Comparison of ENCODE assay signal across 34 cellular contexts in the genomic region with DNA sequence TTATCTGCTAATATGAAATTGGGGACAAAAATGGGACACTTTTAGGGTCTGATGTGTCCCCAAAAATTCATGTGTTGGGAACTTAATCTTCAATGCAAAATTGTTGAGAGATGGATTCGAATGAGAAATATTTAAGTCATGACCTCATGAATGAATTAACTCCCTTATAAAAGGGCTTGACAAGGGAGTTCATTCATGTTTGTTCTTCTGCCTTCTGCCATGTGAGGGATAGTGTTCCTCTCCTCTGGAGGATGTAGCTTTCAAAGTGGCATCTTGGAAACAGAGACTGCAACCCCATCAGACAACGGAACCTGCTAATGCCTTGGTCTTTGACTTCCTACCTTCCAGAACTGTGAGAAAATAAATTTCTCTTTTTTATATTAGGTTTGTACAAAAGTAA.
"Had no signal": no experiment of that assay in that cellular context is flagged by ENCODE, and none has a peak within 500 bp of the region (broad histone marks: within the 10 kb centered on the region; RNA-seq: fewer than 3 reads in every experiment).

No MANE protein-coding gene starts in this region.

- H3K36me3 Mint-ChIP-seq: activated CD4-positive, alpha-beta memory T cell treated with anti-CD3 and anti-CD28 coated beads for 36 hours; activated CD8-positive, alpha-beta memory T cell treated with anti-CD3 and anti-CD28 coated beads, Interleukin-2, amount 10 ng/mL, durations not matched to agents 7 days and 5 days; activated naive CD4-positive, alpha-beta T cell treated with anti-CD3 and anti-CD28 coated beads, Interleukin-2, amount 10 ng/mL, durations not matched to agents 7 days and 5 days; activated naive CD4-positive, alpha-beta T cell treated with anti-CD3 and anti-CD28 coated beads, Interleukin-2, amount 50 U/mL, for 72 hours; activated naive CD8-positive, alpha-beta T cell treated with anti-CD3 and anti-CD28 coated beads, Interleukin-2, amount 10 ng/mL, durations not matched to agents 7 days and 5 days; brain had no signal

- H3K4me3 Mint-ChIP-seq: activated CD4-positive, alpha-beta memory T cell treated with anti-CD3 and anti-CD28 coated beads for 36 hours; activated CD4-positive, alpha-beta T cell treated with anti-CD3 and anti-CD28 coated beads for 36 hours; activated CD4-positive, alpha-beta T cell treated with anti-CD3 and anti-CD28 coated beads, Interleukin-2, amount 10 ng/mL, durations not matched to agents 24 days and 14 days; activated CD8-positive, alpha-beta memory T cell treated with anti-CD3 and anti-CD28 coated beads, Interleukin-2, amount 10 ng/mL, durations not matched to agents 7 days and 5 days; activated CD8-positive, alpha-beta T cell treated with anti-CD3 and anti-CD28 coated beads, Interleukin-2, amount 10 ng/mL, durations not matched to agents 7 days and 5 days; activated naive CD4-positive, alpha-beta T cell treated with anti-CD3 and anti-CD28 coated beads, Interleukin-2, amount 10 ng/mL, durations not matched to agents 7 days and 5 days; activated naive CD8-positive, alpha-beta T cell treated with anti-CD3 and anti-CD28 coated beads, Interleukin-2, amount 10 ng/mL, durations not matched to agents 7 days and 5 days; activated T-helper 1 cell treated with anti-CD3 and anti-CD28 coated beads, Interleukin-12 subunit alpha, Interleukin-12 subunit beta, Interleukin-2, Interleukin-4 antibody, amounts not matched to agents 30 ng/mL and 10 ng/mL and 1 ng/mL, durations not matched to agents 14 hours and 24 hours and 36 hours; brain; dendritic cell treated with granulocyte-macrophage colony-stimulating factor and Interleukin-4, amounts not matched to agents 40 ng/mL and 50 ng/mL, for 4 days; endodermal cell; T-helper 17 cell; T-helper 2 cell treated with Interferon-gamma antibody and Interleukin-4, amounts not matched to agents 5 μg/mL and 100 μg/mL, for 36 hours had no signal

- H3K27me3 Mint-ChIP-seq: activated CD4-positive, alpha-beta T cell treated with anti-CD3 and anti-CD28 coated beads for 36 hours; activated CD4-positive, alpha-beta T cell treated with anti-CD3 and anti-CD28 coated beads, Interleukin-2, amount 10 ng/mL, durations not matched to agents 24 days and 14 days; activated CD8-positive, alpha-beta memory T cell treated with anti-CD3 and anti-CD28 coated beads, Interleukin-2, amount 10 ng/mL, durations not matched to agents 7 days and 5 days; activated naive CD4-positive, alpha-beta T cell treated with anti-CD3 and anti-CD28 coated beads, Interleukin-2, amount 10 ng/mL, durations not matched to agents 7 days and 5 days; activated naive CD8-positive, alpha-beta T cell treated with anti-CD3 and anti-CD28 coated beads, Interleukin-2, amount 10 ng/mL, durations not matched to agents 7 days and 5 days; dendritic cell treated with granulocyte-macrophage colony-stimulating factor and Interleukin-4, amounts not matched to agents 40 ng/mL and 50 ng/mL, for 4 days; T-helper 17 cell had no signal

- DNase-seq: activated CD4-positive, alpha-beta memory T cell treated with anti-CD3 and anti-CD28 coated beads for 36 hours; activated CD4-positive, alpha-beta T cell treated with anti-CD3 and anti-CD28 coated beads for 36 hours; activated CD4-positive, alpha-beta T cell treated with anti-CD3 and anti-CD28 coated beads, Interleukin-2, amount 10 ng/mL, durations not matched to agents 24 days and 14 days; activated CD4-positive, CD25-positive, alpha-beta regulatory T cell; activated CD4-positive, CD25-positive, alpha-beta regulatory T cell treated with anti-CD3 and anti-CD28 coated beads, Interleukin-2, amount 50 U/mL, for 72 hours; activated CD8-positive, alpha-beta memory T cell treated with anti-CD3 and anti-CD28 coated beads, Interleukin-2, amount 10 ng/mL, durations not matched to agents 7 days and 5 days; activated CD8-positive, alpha-beta memory T cell treated with anti-CD3 and anti-CD28 coated beads, Interleukin-2, amount 50 U/mL, for 4 hours; activated CD8-positive, alpha-beta T cell treated with anti-CD3 and anti-CD28 coated beads, Interleukin-2, amount 10 ng/mL, durations not matched to agents 7 days and 5 days; activated gamma-delta T cell; activated naive CD4-positive, alpha-beta T cell; activated naive CD4-positive, alpha-beta T cell treated with anti-CD3 and anti-CD28 coated beads, Interleukin-2, amount 10 ng/mL, durations not matched to agents 7 days and 5 days; activated naive CD8-positive, alpha-beta T cell treated with anti-CD3 and anti-CD28 coated beads, Interleukin-2, amount 10 ng/mL, durations not matched to agents 7 days and 5 days; activated T-cell treated with anti-CD3 and anti-CD28 coated beads, Interleukin-2, amount 50 U/mL, for 1 hour; activated T-cell treated with anti-CD3 and anti-CD28 coated beads, Interleukin-2, amount 50 U/mL, for 48 hours; central memory CD4-positive, alpha-beta T cell; cerebellar nuclear complex; dorsolateral prefrontal cortex; effector memory CD4-positive, alpha-beta T cell; endodermal cell; foreskin fibroblast; gastrocnemius medialis; T-helper 1 cell; T-helper 17 cell; T1000 had no signal

- H3K27ac Mint-ChIP-seq: activated CD4-positive, alpha-beta memory T cell treated with anti-CD3 and anti-CD28 coated beads for 36 hours; activated CD4-positive, alpha-beta T cell treated with anti-CD3 and anti-CD28 coated beads for 36 hours; activated CD4-positive, alpha-beta T cell treated with anti-CD3 and anti-CD28 coated beads, Interleukin-2, amount 10 ng/mL, durations not matched to agents 24 days and 14 days; activated CD8-positive, alpha-beta memory T cell treated with anti-CD3 and anti-CD28 coated beads, Interleukin-2, amount 10 ng/mL, durations not matched to agents 7 days and 5 days; activated CD8-positive, alpha-beta T cell treated with anti-CD3 and anti-CD28 coated beads, Interleukin-2, amount 10 ng/mL, durations not matched to agents 7 days and 5 days; activated naive CD4-positive, alpha-beta T cell treated with anti-CD3 and anti-CD28 coated beads, Interleukin-2, amount 10 ng/mL, durations not matched to agents 7 days and 5 days; activated naive CD4-positive, alpha-beta T cell treated with anti-CD3 and anti-CD28 coated beads, Interleukin-2, amount 50 U/mL, for 72 hours; activated naive CD8-positive, alpha-beta T cell treated with anti-CD3 and anti-CD28 coated beads, Interleukin-2, amount 10 ng/mL, durations not matched to agents 7 days and 5 days; activated T-helper 1 cell treated with anti-CD3 and anti-CD28 coated beads, Interleukin-12 subunit alpha, Interleukin-12 subunit beta, Interleukin-2, Interleukin-4 antibody, amounts not matched to agents 30 ng/mL and 10 ng/mL and 1 ng/mL, durations not matched to agents 14 hours and 24 hours and 36 hours; dendritic cell treated with granulocyte-macrophage colony-stimulating factor and Interleukin-4, amounts not matched to agents 40 ng/mL and 50 ng/mL, for 4 days; endodermal cell; T-helper 17 cell; T-helper 2 cell treated with Interferon-gamma antibody and Interleukin-4, amounts not matched to agents 5 μg/mL and 100 μg/mL, for 36 hours had no signal

- ATAC-seq: activated CD4-positive, alpha-beta T cell treated with anti-CD3 and anti-CD28 coated beads for 36 hours; activated CD8-positive, alpha-beta memory T cell treated with anti-CD3 and anti-CD28 coated beads, Interleukin-2, amount 10 ng/mL, durations not matched to agents 7 days and 5 days; activated CD8-positive, alpha-beta T cell treated with anti-CD3 and anti-CD28 coated beads, Interleukin-2, amount 10 ng/mL, durations not matched to agents 7 days and 5 days; activated naive CD4-positive, alpha-beta T cell treated with anti-CD3 and anti-CD28 coated beads, Interleukin-2, amount 50 U/mL, for 72 hours; esophagus mucosa; gastrocnemius medialis; T-helper 17 cell had no signal

- H3K4me1 ChIP-seq: ascending aorta, breast epithelium, gastrocnemius medialis had no signal

- H3K27ac ChIP-seq: ascending aorta, breast epithelium, cardiac muscle cell, coronary artery, dorsolateral prefrontal cortex, gastrocnemius medialis had no signal

- H3K9me3 Mint-ChIP-seq: activated CD4-positive, alpha-beta memory T cell treated with anti-CD3 and anti-CD28 coated beads for 36 hours; activated CD4-positive, alpha-beta T cell treated with anti-CD3 and anti-CD28 coated beads, Interleukin-2, amount 10 ng/mL, durations not matched to agents 24 days and 14 days; activated naive CD4-positive, alpha-beta T cell treated with anti-CD3 and anti-CD28 coated beads, Interleukin-2, amount 10 ng/mL, durations not matched to agents 7 days and 5 days; activated naive CD4-positive, alpha-beta T cell treated with anti-CD3 and anti-CD28 coated beads, Interleukin-2, amount 50 U/mL, for 72 hours; activated naive CD8-positive, alpha-beta T cell treated with anti-CD3 and anti-CD28 coated beads, Interleukin-2, amount 10 ng/mL, durations not matched to agents 7 days and 5 days; dendritic cell treated with granulocyte-macrophage colony-stimulating factor and Interleukin-4, amounts not matched to agents 40 ng/mL and 50 ng/mL, for 4 days; T-helper 2 cell treated with Interferon-gamma antibody and Interleukin-4, amounts not matched to agents 5 μg/mL and 100 μg/mL, for 36 hours had no signal

- H3K4me3 ChIP-seq: ascending aorta, breast epithelium, cardiac muscle cell, coronary artery, gastrocnemius medialis had no signal

- H3K9me3 ChIP-seq: ascending aorta, breast epithelium, gastrocnemius medialis had no signal

- H3K36me3 ChIP-seq: ascending aorta, breast epithelium, cardiac muscle cell, gastrocnemius medialis had no signal

- H3K4me1 Mint-ChIP-seq: activated CD4-positive, alpha-beta T cell treated with anti-CD3 and anti-CD28 coated beads for 36 hours; activated CD4-positive, alpha-beta T cell treated with anti-CD3 and anti-CD28 coated beads, Interleukin-2, amount 10 ng/mL, durations not matched to agents 24 days and 14 days; activated CD8-positive, alpha-beta memory T cell treated with anti-CD3 and anti-CD28 coated beads, Interleukin-2, amount 10 ng/mL, durations not matched to agents 7 days and 5 days; activated naive CD4-positive, alpha-beta T cell treated with anti-CD3 and anti-CD28 coated beads, Interleukin-2, amount 10 ng/mL, durations not matched to agents 7 days and 5 days; activated naive CD8-positive, alpha-beta T cell treated with anti-CD3 and anti-CD28 coated beads, Interleukin-2, amount 10 ng/mL, durations not matched to agents 7 days and 5 days; endodermal cell; T-helper 17 cell had no signal
